ENCODE assay signal across 15 cellular contexts in the genomic region with DNA sequence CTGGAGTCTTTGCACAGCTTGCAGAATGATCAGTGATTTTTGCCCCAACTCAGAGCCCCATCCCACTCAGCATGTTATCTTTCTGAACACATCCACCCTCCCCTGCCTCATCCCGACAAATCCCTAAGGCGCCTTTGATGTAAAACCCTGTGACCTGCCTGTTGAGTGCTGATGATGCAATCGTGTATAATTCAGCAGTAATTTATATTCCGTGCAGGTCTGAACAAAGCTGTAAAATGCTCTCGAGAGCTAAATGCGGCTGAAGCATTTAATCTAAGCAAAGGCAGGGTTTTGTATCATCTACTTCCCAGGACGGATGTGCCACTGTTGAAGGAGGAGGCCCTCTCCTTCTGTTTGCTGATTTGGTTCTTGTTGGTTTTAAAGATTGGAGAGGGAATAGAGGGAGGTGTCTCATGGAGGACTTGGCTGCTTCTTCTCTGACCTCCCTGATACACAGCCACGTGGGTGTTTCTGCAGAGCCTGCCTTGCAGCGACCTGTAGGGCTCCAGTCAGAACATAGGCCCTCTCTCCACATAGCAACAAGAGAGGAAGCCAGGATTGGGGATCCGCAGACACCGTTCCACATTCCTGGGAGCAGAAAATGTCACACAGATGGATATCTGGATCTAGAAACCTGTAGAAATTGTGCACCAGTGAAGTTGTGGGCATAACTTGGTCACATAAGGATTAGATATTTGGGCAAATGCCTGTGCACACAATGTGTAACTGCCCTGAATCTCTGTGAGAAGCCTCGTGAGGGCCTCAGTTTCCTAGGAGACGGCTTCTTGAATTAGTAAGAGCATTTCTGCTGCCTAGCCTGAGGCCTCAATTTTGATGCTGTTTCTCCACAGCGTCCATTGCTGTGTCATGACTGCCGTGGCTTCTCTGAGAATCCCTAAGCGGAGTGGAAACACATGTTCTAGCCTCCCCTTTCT.
DNase-seq lines count a peak whose midpoint lies in the region; ATAC-seq, FAIRE-seq and TF ChIP-seq lines count a peak whose summit lies in the region.
"Had no signal": no experiment of that assay in that cellular context is flagged by ENCODE, and none has a peak within 500 bp of the region (broad histone marks: within the 10 kb centered on the region; RNA-seq: fewer than 3 reads in every experiment).

No MANE protein-coding gene starts in this region.

- H3K27me3 ChIP-seq in bronchial epithelial cell (ENCODE audit: control insufficient read depth, insufficient read depth, low read length) (no peaks in the 10 kb centered on the region), keratinocyte (ENCODE audit: control insufficient read depth, extremely low read depth, insufficient read depth, low read length) (no peaks in the 10 kb centered on the region), thyroid gland (no peaks in the 10 kb centered on the region)
- H3K27me3 ChIP-seq: body of pancreas, tibial nerve had no signal

- H3K36me3 ChIP-seq in bronchial epithelial cell (ENCODE audit: control insufficient read depth, insufficient read depth, low read length): no peaks in the 10 kb centered on the region
- no peaks in the 10 kb centered on the region for H3K36me3 ChIP-seq in keratinocyte (ENCODE audit: control insufficient read depth in 2 of 2, extremely low read depth in 1 of 2, insufficient read depth in 2 of 2, low read length in 2 of 2)
- no peaks in the 10 kb centered on the region for H3K36me3 ChIP-seq in thyroid gland
- H3K36me3 ChIP-seq: tibial nerve had no signal

- TF ChIP-seq CTCF in bronchial epithelial cell (IDR thresholded peaks at IDR 0.05; ENCODE audit: insufficient read depth, low read length, severe bottlenecking) (no peak), keratinocyte (optimal IDR thresholded peaks at IDR 0.05 in 1 of 3, IDR thresholded peaks at IDR 0.05 in 1 of 3, conservative IDR thresholded peaks at IDR 0.05 in 1 of 3; ENCODE audit: extremely low read depth in 1 of 3, insufficient read depth in 2 of 3, low read length in 3 of 3) (no peak), type B pancreatic cell (conservative IDR thresholded peaks at IDR 0.05) (no peak), thyroid gland (IDR thresholded peaks at IDR 0.05) (no peak)

- no peaks in the 10 kb centered on the region for H3K36me3 Mint-ChIP-seq in type B pancreatic cell
- H3K36me3 Mint-ChIP-seq: naive B cell had no signal

- H3K9ac ChIP-seq in keratinocyte (ENCODE audit: control insufficient read depth, extremely low read depth, insufficient read depth, low read length): peak overlapping the region; percentile 23

- H3K4me1 Mint-ChIP-seq in type B pancreatic cell (ENCODE audit: unreplicated experiment): peaks cover 8% of the 10 kb centered on the region
- H3K4me1 Mint-ChIP-seq: naive B cell had no signal

- no peaks in the 10 kb centered on the region for H3K79me2 ChIP-seq in keratinocyte (ENCODE audit: control insufficient read depth, insufficient read depth, low read length)

- intact Hi-C loops in thyroid gland (cut with DNase I): no loop called here

- DNase-seq in NCI-H1417 (lab: John Stamatoyannopoulos, UW) (peak; percentile 59 to 96 (median 77)), NCI-H1417 treated with DMSO at 0.1 percent for 48 hours (lab: John Stamatoyannopoulos, UW) (no peak), bronchial epithelial cell (ENCODE audit: low read depth) (peak; percentile 83), keratinocyte (ENCODE audit: low read depth, low spot score) (no peak), type B pancreatic cell (ENCODE audit: extremely low spot score, unreplicated experiment) (no peak), thyroid gland (no peak)
- DNase-seq: activated CD8-positive, alpha-beta memory T cell treated with anti-CD3 and anti-CD28 coated beads for 24 hours; body of pancreas; naive B cell; NCI-H2029 treated with DMSO at 0.1 percent for 48 hours; stimulated activated CD4-positive, alpha-beta T cell treated with anti-CD3 and anti-CD28 coated beads, Interleukin-4, amount 100 ng/mL, for 24 hours had no signal

- peak overlapping the region; percentile 68 for H3K27ac Mint-ChIP-seq in type B pancreatic cell
- H3K27ac Mint-ChIP-seq: naive B cell had no signal

- H3K4me1 ChIP-seq in keratinocyte (ENCODE audit: control insufficient read depth, extremely low read depth, insufficient read depth, low read length): peaks cover 20% of the 10 kb centered on the region
- H3K4me1 ChIP-seq in thyroid gland: no peaks in the 10 kb centered on the region
- H3K4me1 ChIP-seq: body of pancreas had no signal

- FAIRE-seq in bronchial epithelial cell (lab: Jason Lieb, UNC) (peak; percentile 28), keratinocyte (lab: Jason Lieb, UNC) (peak; percentile 75)

- no peak for ATAC-seq in GM18858 (IDR thresholded peaks at IDR 0.05; ENCODE audit: unreplicated experiment)
- ATAC-seq in GM21381 (IDR thresholded peaks at IDR 0.05; ENCODE audit: unreplicated experiment): no peak
- ATAC-seq: body of pancreas had no signal

- WGBS in thyroid gland, 2 donors: 72 to 77% methylated on average over 16 of the region's 16 CpGs

- no peak for TF ChIP-seq POLR2A in thyroid gland (IDR thresholded peaks at IDR 0.05)

- dilution Hi-C loops in keratinocyte (cut with MboI; ENCODE audit: extremely low pct_ligation_motif_present, low sequenced_read_pairs): no loop called here

- H3K27ac ChIP-seq in keratinocyte (ENCODE audit: control insufficient read depth, insufficient read depth, low read length) (peak overlapping the region; percentile 63), thyroid gland (no peak overlapping the region)
- H3K27ac ChIP-seq: body of pancreas, HL-60, tibial nerve had no signal

- no peak overlapping the region for H3K4me3 Mint-ChIP-seq in type B pancreatic cell
- H3K4me3 Mint-ChIP-seq: naive B cell had no signal

- H2AFZ ChIP-seq in keratinocyte (ENCODE audit: control insufficient read depth, low read length): peak overlapping the region; percentile 74

- no peak overlapping the region for H3K4me3 ChIP-seq in bronchial epithelial cell (ENCODE audit: low read depth, low read length)
- H3K4me3 ChIP-seq in keratinocyte (ENCODE audit: control insufficient read depth in 2 of 3, extremely low read depth in 1 of 3, insufficient read depth in 2 of 3, low read depth in 1 of 3, low read length in 3 of 3): peak overlapping the region in 1 of 3 experiments; percentile 22
- no peak overlapping the region for H3K4me3 ChIP-seq in thyroid gland (replicated peaks in 1 of 3)
- H3K4me3 ChIP-seq: body of pancreas, tibial nerve had no signal

- H3K9me3 Mint-ChIP-seq in type B pancreatic cell: no peaks in the 10 kb centered on the region

- no peaks in the 10 kb centered on the region for H3K9me3 ChIP-seq in keratinocyte (ENCODE audit: control insufficient read depth, low read depth, low read length)
- no peaks in the 10 kb centered on the region for H3K9me3 ChIP-seq in thyroid gland
- H3K9me3 ChIP-seq: body of pancreas, tibial nerve had no signal

- no peaks in the 10 kb centered on the region for H3K27me3 Mint-ChIP-seq in type B pancreatic cell

- H4K20me1 ChIP-seq in keratinocyte (ENCODE audit: control insufficient read depth, extremely low read depth, insufficient read depth, low read length): no peaks in the 10 kb centered on the region

- no peaks in the 10 kb centered on the region for H3K9me1 ChIP-seq in keratinocyte (ENCODE audit: control insufficient read depth, extremely low read depth, insufficient read depth, low read length)

- peak overlapping the region; percentile 58 for H3K4me2 ChIP-seq in keratinocyte (ENCODE audit: control insufficient read depth, extremely low read depth, insufficient read depth, low read depth, low read length)

Comparison
In these comparisons a context has a peak if more than half of its experiments do, and no peak if none do; other contexts are left out.
1. DNase-seq: peak in NCI-H1417 (3 of 3) and bronchial epithelial cell (single experiment); none in NCI-H1417 treated with DMSO at 0.1 percent for 48 hours (single experiment), keratinocyte (single experiment), type B pancreatic cell (single experiment) and thyroid gland (0 of 2).